ENCODE assay signal across 11 cellular contexts in the genomic region with DNA sequence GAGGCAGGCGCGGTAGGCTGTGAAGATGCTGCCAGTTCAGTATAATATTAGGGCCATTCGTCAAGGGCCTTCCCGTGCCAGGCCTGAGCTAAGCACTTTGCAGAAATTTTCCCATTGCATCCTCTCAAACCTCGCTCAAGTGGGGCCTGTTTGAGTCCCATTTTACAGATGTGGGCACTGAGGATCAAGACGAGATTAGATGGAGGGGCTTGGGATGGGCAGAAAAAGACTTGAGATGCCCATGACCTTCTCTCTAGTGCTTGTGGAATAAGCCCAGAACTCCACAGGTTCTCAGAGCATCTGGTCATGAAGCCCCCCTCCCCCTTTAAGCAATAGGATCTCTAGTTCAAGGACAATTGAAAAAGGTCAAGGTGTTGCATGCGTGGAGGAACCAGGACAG. TPM values are rescaled to one million over a fixed set of nuclear protein-coding genes. Genes with fewer than 3 reads are reported as not detected.
"Had no signal": no experiment of that assay in that cellular context is flagged by ENCODE, and none has a peak within 500 bp of the region (broad histone marks: within the 10 kb centered on the region; RNA-seq: fewer than 3 reads in every experiment).

No MANE protein-coding gene starts in this region.

- H3K27ac ChIP-seq: GM23248, HL-60, KMS-11 had no signal

- H3K4me2 ChIP-seq: KMS-11 had no signal

- H2AFZ ChIP-seq: GM23248 had no signal

- FAIRE-seq: H54 had no signal

- H3K9ac ChIP-seq: GM23248, KMS-11 had no signal

- H3K4me3 ChIP-seq: GM23248 had no signal

- DNase-seq: GM23248, GOT3, H9, HCEC 1CT, HFFc6, IMR-90, KBM-7 had no signal

RNA-seq across cellular contexts. Expression of a gene that starts 9.9 kb away (rescaled TPM):
- total RNA-seq: GM23248, HFFc6, HT1080, IMR-90 had no signal
- polyA plus RNA-seq: GM23248, IMR-90 had no signal
